1 cellular context compared by ENCODE assay signal in genomic region chr4:140645614-140646412, GRCh38.
A peak's percentile ranks its signal among the peaks of the same experiment; 100 is the strongest.
TF ChIP-seq lines count a peak whose summit lies in the region.

No MANE protein-coding gene starts in this region.

TF ChIP-seq in HepG2, 621 proteins besides CTCF, POLR2A, EP300 and RAD21 (continued from another document and continues in another):
- TF ChIP-seq HINFP (CRISPR knock-in tag; IDR thresholded peaks at IDR 0.05; ENCODE audit: low read depth): no peak
- no peak for TF ChIP-seq FOXJ3 (CRISPR knock-in tag; IDR thresholded peaks at IDR 0.05; ENCODE audit: borderline replicate concordance)
- TF ChIP-seq CAMTA2 (CRISPR knock-in tag; IDR thresholded peaks at IDR 0.05; ENCODE audit: borderline replicate concordance): no peak
- TF ChIP-seq XBP1 (CRISPR knock-in tag; IDR thresholded peaks at IDR 0.05): no peak
- no peak for TF ChIP-seq PAF1 (CRISPR knock-in tag; IDR thresholded peaks at IDR 0.05)
- TF ChIP-seq TMF1 (CRISPR knock-in tag; IDR thresholded peaks at IDR 0.05; ENCODE audit: low read depth): no peak
- no peak for TF ChIP-seq FLYWCH1 (CRISPR knock-in tag; IDR thresholded peaks at IDR 0.05)
- no peak for TF ChIP-seq KAT8 (CRISPR knock-in tag; IDR thresholded peaks at IDR 0.05)
- TF ChIP-seq ZSCAN21 (CRISPR knock-in tag; IDR thresholded peaks at IDR 0.05; ENCODE audit: borderline replicate concordance): no peak
- TF ChIP-seq FOXP4 (CRISPR knock-in tag; IDR thresholded peaks at IDR 0.05): peak; percentile 83
- no peak for TF ChIP-seq HMG20B (CRISPR knock-in tag; conservative IDR thresholded peaks at IDR 0.05)
- TF ChIP-seq SPEN (CRISPR knock-in tag; IDR thresholded peaks at IDR 0.05; ENCODE audit: low read depth): no peak
- TF ChIP-seq ZNF562 (CRISPR knock-in tag; IDR thresholded peaks at IDR 0.05; ENCODE audit: borderline replicate concordance): no peak
- no peak for TF ChIP-seq ARNT2 (CRISPR knock-in tag; IDR thresholded peaks at IDR 0.05; ENCODE audit: low read depth)
- no peak for TF ChIP-seq ZNF883 (CRISPR knock-in tag; IDR thresholded peaks at IDR 0.05; ENCODE audit: not compliant biosample characterization)
- TF ChIP-seq FOXA3 (CRISPR knock-in tag; IDR thresholded peaks at IDR 0.05): no peak; the same call in 1 of the 2 replicates
- TF ChIP-seq TFE3 (CRISPR knock-in tag; IDR thresholded peaks at IDR 0.05): peak; percentile 66; the same call in 1 of the 2 replicates
- TF ChIP-seq ZNF317 (CRISPR knock-in tag; IDR thresholded peaks at IDR 0.05): no peak
- no peak for TF ChIP-seq KAT2B (IDR thresholded peaks at IDR 0.05; ENCODE audit: borderline replicate concordance, low read depth, low read length)
- no peak for TF ChIP-seq ZNF142 (CRISPR knock-in tag; IDR thresholded peaks at IDR 0.05)
- TF ChIP-seq HMGA1 (CRISPR knock-in tag; conservative IDR thresholded peaks at IDR 0.05): no peak
- no peak for TF ChIP-seq ZNF207 (IDR thresholded peaks at IDR 0.05; ENCODE audit: borderline replicate concordance)
- no peak for TF ChIP-seq MBD4 (IDR thresholded peaks at IDR 0.05; ENCODE audit: borderline replicate concordance, low read length)
- peak; percentile 39; the same call in 1 of the 2 replicates for TF ChIP-seq PITX1 (CRISPR knock-in tag; IDR thresholded peaks at IDR 0.05)
- TF ChIP-seq ZNF34 (CRISPR knock-in tag; IDR thresholded peaks at IDR 0.05; ENCODE audit: borderline replicate concordance): no peak
- TF ChIP-seq DRAP1 (CRISPR knock-in tag; IDR thresholded peaks at IDR 0.05): no peak
- TF ChIP-seq NR2F1 (CRISPR knock-in tag; IDR thresholded peaks at IDR 0.05): no peak
- TF ChIP-seq ZNF33B (CRISPR knock-in tag; IDR thresholded peaks at IDR 0.05): no peak
- TF ChIP-seq ZNF574 (CRISPR knock-in tag; IDR thresholded peaks at IDR 0.05): no peak
- no peak for TF ChIP-seq DZIP1 (CRISPR knock-in tag; IDR thresholded peaks at IDR 0.05)
- no peak for TF ChIP-seq ZNF615 (CRISPR knock-in tag; IDR thresholded peaks at IDR 0.05; ENCODE audit: borderline replicate concordance)
- TF ChIP-seq NFE2L1 (CRISPR knock-in tag; IDR thresholded peaks at IDR 0.05; ENCODE audit: borderline replicate concordance): no peak
- no peak for TF ChIP-seq GRHL1 (CRISPR knock-in tag; conservative IDR thresholded peaks at IDR 0.05)
- no peak for TF ChIP-seq MNT (IDR thresholded peaks at IDR 0.05)
- TF ChIP-seq ZNF546 (CRISPR knock-in tag; conservative IDR thresholded peaks at IDR 0.05): no peak
- TF ChIP-seq SMARCC2 (IDR thresholded peaks at IDR 0.05): no peak
- TF ChIP-seq ZSCAN9 (CRISPR knock-in tag; IDR thresholded peaks at IDR 0.05; ENCODE audit: borderline replicate concordance): no peak; the same call in 1 of the 2 replicates
- TF ChIP-seq ZNF20 (CRISPR knock-in tag; IDR thresholded peaks at IDR 0.05): no peak
- TF ChIP-seq SAP130 (CRISPR knock-in tag; IDR thresholded peaks at IDR 0.05; ENCODE audit: low read depth): peak; percentile 52
- peak; percentile 57; the same call in 1 of the 2 replicates for TF ChIP-seq TBX2 (CRISPR knock-in tag; IDR thresholded peaks at IDR 0.05; ENCODE audit: borderline replicate concordance)
- TF ChIP-seq EZH2 (conservative IDR thresholded peaks at IDR 0.05; ENCODE audit: low read depth, low read length): no peak
